Comparison of ENCODE assay signal across 8 cellular contexts in genomic region chr13:97433727-97434416, GRCh38.
DNase-seq lines count a peak whose midpoint lies in the region; ATAC-seq and TF ChIP-seq lines count a peak whose summit lies in the region.

RAP2A (plus strand) TSS chr13:97434169; CDS start chr13:97434471, 302 bp downstream.

- DNase-seq in AG10803 (ENCODE audit: low read depth) (peak; percentile 93), GM19238 (ENCODE audit: insufficient read length, low spot score) (peak; percentile 45), NCI-H510A treated with DMSO at 0.1 percent for 48 hours (lab: John Stamatoyannopoulos, UW) (peak; percentile 83), choroid plexus epithelial cell (ENCODE audit: low read depth) (peak; percentile 97)
- DNase-seq in activated CD4-positive, alpha-beta T cell treated with anti-CD3 and anti-CD28 coated beads for 4 hours: peak; percentile 85 to 92
- DNase-seq in stimulated activated CD4-positive, alpha-beta T cell treated with anti-CD3 and anti-CD28 coated beads, Interleukin-1b, Interleukin-23, amount 100 ng/mL, for 24 hours (ENCODE audit: low read depth in 4 of 4, low spot score in 1 of 4): peak; percentile 70 to 83 (median 82)

- H3K4me3 ChIP-seq in AG10803 (ENCODE audit: low read length): peak within 1 kb of the TSS; percentile 91
- peak within 1 kb of the TSS; percentile 78 for H3K4me3 ChIP-seq in choroid plexus epithelial cell (ENCODE audit: low read depth, low read length)

- H3K27ac ChIP-seq in layer of hippocampus (ENCODE audit: low read depth, low read length): peak within 1 kb of the TSS; percentile 100

- H3K27me3 ChIP-seq in layer of hippocampus (ENCODE audit: control insufficient read depth, insufficient read depth, low read length): no peaks in the 10 kb centered on the region

- ATAC-seq in HG03439 (IDR thresholded peaks at IDR 0.05; ENCODE audit: unreplicated experiment): peak; percentile 52

- no peak for TF ChIP-seq CTCF in AG10803 (conservative IDR thresholded peaks at IDR 0.05; ENCODE audit: low read length)
- TF ChIP-seq CTCF in choroid plexus epithelial cell (conservative IDR thresholded peaks at IDR 0.05; ENCODE audit: low read depth, low read length): no peak

Comparison
In these comparisons a context has a peak if more than half of its experiments do, and no peak if none do; other contexts are left out.
1. Peak in every context shown above with its lines: DNase-seq, ATAC-seq, H3K4me3 ChIP-seq and H3K27ac ChIP-seq.
2. DNase-seq: peak in every context shown above with its lines; median percentile 97 in choroid plexus epithelial cell; 93 in AG10803; 88 in activated CD4-positive, alpha-beta T cell treated with anti-CD3 and anti-CD28 coated beads for 4 hours; 83 in NCI-H510A treated with DMSO at 0.1 percent for 48 hours; 82 in stimulated activated CD4-positive, alpha-beta T cell treated with anti-CD3 and anti-CD28 coated beads, Interleukin-1b, Interleukin-23, amount 100 ng/mL, for 24 hours; 45 in GM19238.